9 cellular contexts compared by ENCODE assay signal in the genomic region with DNA sequence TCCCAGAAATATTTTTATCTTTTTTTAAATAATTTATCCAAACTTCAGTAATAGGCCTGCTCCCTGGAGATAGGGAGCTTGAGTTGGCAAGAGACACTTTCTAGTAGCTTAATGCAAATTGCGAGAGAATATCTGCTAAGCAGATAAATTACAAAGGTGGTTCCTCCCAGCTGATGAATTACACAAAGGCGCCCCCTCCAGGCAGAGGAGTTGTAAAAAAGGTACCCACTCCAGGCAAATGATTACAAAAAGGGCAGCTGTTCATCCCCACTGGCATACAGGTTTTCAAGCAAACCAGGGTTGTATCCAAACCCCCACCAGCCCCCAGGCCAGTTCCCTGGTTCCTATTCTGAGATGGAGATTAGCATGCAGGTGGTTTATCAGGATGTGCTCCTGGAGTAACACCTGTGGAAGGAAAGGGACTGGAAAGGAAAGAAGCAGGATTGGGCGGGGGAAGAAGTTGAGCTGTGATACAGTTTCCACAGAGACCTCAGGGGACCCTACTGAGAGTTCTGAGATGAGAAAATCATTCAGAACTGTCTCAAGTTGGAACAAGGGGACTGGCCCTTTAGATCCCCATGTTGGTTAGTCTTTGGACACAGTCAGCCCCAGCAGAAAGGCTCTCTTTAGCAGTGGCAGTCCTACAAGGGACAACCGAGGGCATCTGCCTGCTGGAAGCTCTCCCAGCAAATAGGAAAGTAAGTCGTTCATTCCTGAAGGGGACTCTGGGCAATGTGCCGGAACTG. TPM values are rescaled to one million over a fixed set of nuclear protein-coding genes. Genes with fewer than 3 reads are reported as not detected.
DNase-seq lines count a peak whose midpoint lies in the region; ATAC-seq and TF ChIP-seq lines count a peak whose summit lies in the region.
"Had no signal": no experiment of that assay in that cellular context is flagged by ENCODE, and none has a peak within 500 bp of the region (broad histone marks: within the 10 kb centered on the region; RNA-seq: fewer than 3 reads in every experiment).

No MANE protein-coding gene starts in this region.

- H3K4me3 ChIP-seq in coronary artery: no peak overlapping the region

- TF ChIP-seq CTCF in endothelial cell (IDR thresholded peaks at IDR 0.05; ENCODE audit: unreplicated experiment) (peak; percentile 31), coronary artery (IDR thresholded peaks at IDR 0.05) (no peak)

- no peaks in the 10 kb centered on the region for H3K4me1 Mint-ChIP-seq in activated T-cell treated with anti-CD3 and anti-CD28 coated beads, Interleukin-2, amount 50 U/mL, for 72 hours (ENCODE audit: low read depth)
- no peaks in the 10 kb centered on the region for H3K4me1 Mint-ChIP-seq in endothelial cell (ENCODE audit: unreplicated experiment)
- H3K4me1 Mint-ChIP-seq in stimulated activated naive CD8-positive, alpha-beta T cell treated with anti-CD3 and anti-CD28 coated beads, Interleukin-15, amount 100 ng/mL, for 72 hours: no peaks in the 10 kb centered on the region

- H3K9me3 Mint-ChIP-seq in activated T-cell treated with anti-CD3 and anti-CD28 coated beads, Interleukin-2, amount 50 U/mL, for 72 hours: no peaks in the 10 kb centered on the region
- no peaks in the 10 kb centered on the region for H3K9me3 Mint-ChIP-seq in endothelial cell (ENCODE audit: unreplicated experiment)
- H3K9me3 Mint-ChIP-seq in stimulated activated naive CD8-positive, alpha-beta T cell treated with anti-CD3 and anti-CD28 coated beads, Interleukin-15, amount 100 ng/mL, for 72 hours: peaks cover 0 to 4% of the 10 kb centered on the region in 2 donors

- H3K36me3 Mint-ChIP-seq in activated T-cell treated with anti-CD3 and anti-CD28 coated beads, Interleukin-2, amount 50 U/mL, for 72 hours (ENCODE audit: insufficient read depth in 2 of 2): no peaks in the 10 kb centered on the region
- H3K36me3 Mint-ChIP-seq in endothelial cell (ENCODE audit: low read depth, unreplicated experiment): no peaks in the 10 kb centered on the region

- no peak for ATAC-seq in activated T-cell treated with anti-CD3 and anti-CD28 coated beads, Interleukin-2, amount 50 U/mL, for 72 hours (replicated peaks in 1 of 2)
- ATAC-seq in stimulated activated naive CD8-positive, alpha-beta T cell treated with anti-CD3 and anti-CD28 coated beads, Interleukin-15, amount 100 ng/mL, for 72 hours: no peak

- DNase-seq in activated T-cell treated with anti-CD3 and anti-CD28 coated beads, Interleukin-2, amount 50 U/mL, for 72 hours: peak; percentile 45 to 56
- DNase-seq in activated T-cell treated with anti-CD3 and anti-CD28 coated beads for 4 hours (no peak), NCI-H460 (ENCODE audit: extremely low read depth, low read depth) (peak; percentile 33), endothelial cell (ENCODE audit: low spot score) (peak; percentile 35), DMS79 treated with DMSO at 0.1 percent for 48 hours (lab: John Stamatoyannopoulos, UW) (no peak), coronary artery (ENCODE audit: low spot score) (no peak), NCI-H446 treated with DMSO at 0.1 percent for 48 hours (lab: John Stamatoyannopoulos, UW) (no peak)
- DNase-seq in stimulated activated naive CD8-positive, alpha-beta T cell treated with anti-CD3 and anti-CD28 coated beads, Interleukin-15, amount 100 ng/mL, for 72 hours: peak; percentile 32 to 41
- DNase-seq: kidney had no signal

- H3K27ac Mint-ChIP-seq in activated T-cell treated with anti-CD3 and anti-CD28 coated beads, Interleukin-2, amount 50 U/mL, for 72 hours: no peak overlapping the region
- no peak overlapping the region for H3K27ac Mint-ChIP-seq in endothelial cell (ENCODE audit: unreplicated experiment)
- no peak overlapping the region for H3K27ac Mint-ChIP-seq in stimulated activated naive CD8-positive, alpha-beta T cell treated with anti-CD3 and anti-CD28 coated beads, Interleukin-15, amount 100 ng/mL, for 72 hours

- H3K27ac ChIP-seq in coronary artery: no peak overlapping the region

- H3K4me3 Mint-ChIP-seq in activated T-cell treated with anti-CD3 and anti-CD28 coated beads, Interleukin-2, amount 50 U/mL, for 72 hours: no peak overlapping the region
- no peak overlapping the region for H3K4me3 Mint-ChIP-seq in endothelial cell (ENCODE audit: unreplicated experiment)
- H3K4me3 Mint-ChIP-seq in stimulated activated naive CD8-positive, alpha-beta T cell treated with anti-CD3 and anti-CD28 coated beads, Interleukin-15, amount 100 ng/mL, for 72 hours: no peak overlapping the region

- peaks cover 18% of the 10 kb centered on the region for H3K27me3 Mint-ChIP-seq in activated T-cell treated with anti-CD3 and anti-CD28 coated beads, Interleukin-2, amount 50 U/mL, for 72 hours (ENCODE audit: low read depth)
- peaks cover 1% of the 10 kb centered on the region for H3K27me3 Mint-ChIP-seq in endothelial cell (ENCODE audit: unreplicated experiment)
- H3K27me3 Mint-ChIP-seq in stimulated activated naive CD8-positive, alpha-beta T cell treated with anti-CD3 and anti-CD28 coated beads, Interleukin-15, amount 100 ng/mL, for 72 hours: peaks cover 19% of the 10 kb centered on the region

RNA-seq across cellular contexts. Expression of gene ESM1, which starts 25.5 kb away (rescaled TPM):
- under 1 TPM in 1 of 2 donors, not detected in 1; 0.23 TPM for total RNA-seq in activated T-cell treated with anti-CD3 and anti-CD28 coated beads, Interleukin-2, amount 50 U/mL, for 72 hours
- total RNA-seq in NCI-H460 (2014; rRNA removed; shearing (Covaris generic)): 22.7 and 25.6 TPM in 2 replicates
- polyA plus RNA-seq in NCI-H460 (2014; cell fraction: nucleus; rRNA removed): 0.57 and 1.8 TPM in 2 replicates
- total RNA-seq in endothelial cell (ENCODE audit: unreplicated experiment): 8.2 TPM

Comparison
In these comparisons a context has a peak if more than half of its experiments do, and no peak if none do; other contexts are left out.
1. DNase-seq: peak in activated T-cell treated with anti-CD3 and anti-CD28 coated beads, Interleukin-2, amount 50 U/mL, for 72 hours (2 of 2), NCI-H460 (single experiment), endothelial cell (single experiment) and stimulated activated naive CD8-positive, alpha-beta T cell treated with anti-CD3 and anti-CD28 coated beads, Interleukin-15, amount 100 ng/mL, for 72 hours (2 of 2); none in activated T-cell treated with anti-CD3 and anti-CD28 coated beads for 4 hours (single experiment), DMS79 treated with DMSO at 0.1 percent for 48 hours (single experiment), coronary artery (single experiment) and NCI-H446 treated with DMSO at 0.1 percent for 48 hours (single experiment).